Comparison of ENCODE assay signal across 12 cellular contexts in the genomic region with DNA sequence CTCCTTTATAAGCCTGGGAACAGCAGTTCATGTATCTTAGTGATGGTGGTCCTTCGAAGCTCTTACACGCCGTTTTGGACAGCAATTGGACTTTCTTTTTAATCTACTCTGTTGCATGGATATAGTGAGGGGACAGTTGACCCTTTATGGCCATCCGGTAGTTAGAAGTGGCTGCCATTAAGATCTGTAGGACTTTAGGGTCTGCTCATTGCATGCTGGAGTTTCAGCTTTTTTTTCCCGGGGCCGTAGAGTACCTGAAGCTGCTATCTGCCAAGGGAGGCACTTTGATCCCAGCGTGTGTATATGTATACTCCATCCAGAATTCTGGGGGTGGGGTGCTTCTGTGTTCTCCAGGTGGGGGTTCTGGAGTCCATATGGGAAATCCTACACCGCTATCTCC. TPM values are rescaled to one million over a fixed set of nuclear protein-coding genes. Genes with fewer than 3 reads are reported as not detected.
DNase-seq lines count a peak whose midpoint lies in the region; ATAC-seq and TF ChIP-seq lines count a peak whose summit lies in the region.
"Had no signal": no experiment of that assay in that cellular context is flagged by ENCODE, and none has a peak within 500 bp of the region (broad histone marks: within the 10 kb centered on the region; RNA-seq: fewer than 3 reads in every experiment).

No MANE protein-coding gene starts in this region.

- no peak overlapping the region for H2AK5ac ChIP-seq in trophoblast cell (ENCODE audit: low read length)

- H3K27ac ChIP-seq in DOHH2 (ENCODE audit: low read depth, low read length): no peak overlapping the region
- H3K27ac ChIP-seq in trophoblast cell (ENCODE audit: low read depth, low read length): no peak overlapping the region
- H3K27ac ChIP-seq in foreskin keratinocyte: no peak overlapping the region

- no peak overlapping the region for H4K91ac ChIP-seq in trophoblast cell (ENCODE audit: low read depth, low read length)

- H3K9ac ChIP-seq in NT2/D1 (ENCODE audit: insufficient read length, low read depth): peak overlapping the region; percentile 90
- no peak overlapping the region for H3K9ac ChIP-seq in trophoblast cell (ENCODE audit: low read length)

- H4K20me1 ChIP-seq in DOHH2 (ENCODE audit: control insufficient read depth, insufficient read depth, low read depth, low read length): peaks cover 2% of the 10 kb centered on the region; the same call in 1 of the 2 replicates

- no peak overlapping the region for H4K12ac ChIP-seq in trophoblast cell (ENCODE audit: low read depth, low read length)

- TF ChIP-seq CTCF in DOHH2 (IDR thresholded peaks at IDR 0.05; ENCODE audit: low read depth, low read length, poor library complexity, severe bottlenecking): no peak
- no peak for TF ChIP-seq CTCF in fibroblast of the aortic adventitia (IDR thresholded peaks at IDR 0.05; ENCODE audit: insufficient read depth, low read length)
- no peak for TF ChIP-seq CTCF in foreskin keratinocyte (conservative IDR thresholded peaks at IDR 0.05)

- H3K27me3 ChIP-seq in DOHH2 (ENCODE audit: control insufficient read depth, low read length) (no peaks in the 10 kb centered on the region), NT2/D1 (ENCODE audit: insufficient read depth, insufficient read length) (no peaks in the 10 kb centered on the region), trophoblast cell (ENCODE audit: insufficient read depth, low read length) (no peaks in the 10 kb centered on the region), foreskin keratinocyte (no peaks in the 10 kb centered on the region)

- H4K8ac ChIP-seq in trophoblast cell (ENCODE audit: low read depth, low read length): no peak overlapping the region

- H2BK120ac ChIP-seq in trophoblast cell (ENCODE audit: insufficient read depth, low read length, poor library complexity): no peak overlapping the region

- DNase-seq in NT2/D1 (ENCODE audit: low read depth, low spot score): no peak
- no peak for DNase-seq in fibroblast of the aortic adventitia (ENCODE audit: low read depth)
- no peak for DNase-seq in trophoblast cell
- no peak for DNase-seq in DMS79 treated with DMSO at 0.1 percent for 48 hours (lab: John Stamatoyannopoulos, UW)
- no peak for DNase-seq in foreskin keratinocyte
- DNase-seq in NCI-H510A (lab: John Stamatoyannopoulos, UW): no peak
- DNase-seq: effector memory CD8-positive, alpha-beta T cell; NCI-H2029 treated with DMSO at 0.1 percent for 48 hours had no signal

- no peak overlapping the region for H3K18ac ChIP-seq in trophoblast cell (ENCODE audit: low read length)

- no peak overlapping the region for H2BK5ac ChIP-seq in trophoblast cell (ENCODE audit: low read depth, low read length, poor library complexity)

- H3F3A ChIP-seq in DOHH2 (ENCODE audit: control insufficient read depth, insufficient read depth): peaks cover 15% of the 10 kb centered on the region

- H3K79me2 ChIP-seq in DOHH2 (ENCODE audit: control insufficient read depth, low read length) (peaks cover 65% of the 10 kb centered on the region), trophoblast cell (ENCODE audit: control insufficient read depth, insufficient read depth, low read length, poor library complexity) (peaks cover 2% of the 10 kb centered on the region)

- WGBS in trophoblast cell (ENCODE audit: extremely low coverage, insufficient coverage, insufficient read length): no CpG with 5 or more reads among the region's 8 CpGs

- H3K4me3 ChIP-seq in DOHH2 (ENCODE audit: low read length): peak overlapping the region; percentile 99
- peak overlapping the region; percentile 57 for H3K4me3 ChIP-seq in NT2/D1 (ENCODE audit: insufficient read length, low read depth)
- peak overlapping the region; percentile 86 for H3K4me3 ChIP-seq in fibroblast of the aortic adventitia (ENCODE audit: low read depth, low read length)
- H3K4me3 ChIP-seq in trophoblast cell (ENCODE audit: low read depth, low read length): no peak overlapping the region

- H2AFZ ChIP-seq in trophoblast cell (ENCODE audit: insufficient read depth, low read length, poor library complexity): no peak overlapping the region

- no peak overlapping the region for H2BK12ac ChIP-seq in trophoblast cell (ENCODE audit: low read length)

- no peak overlapping the region for H3K14ac ChIP-seq in trophoblast cell (ENCODE audit: low read length)

- H3K4me1 ChIP-seq in DOHH2 (ENCODE audit: control insufficient read depth, low read length) (peaks cover 46% of the 10 kb centered on the region), NT2/D1 (ENCODE audit: insufficient read depth, insufficient read length) (no peaks in the 10 kb centered on the region), trophoblast cell (ENCODE audit: control insufficient read depth in 1 of 2, insufficient read depth in 2 of 2, low read length in 2 of 2) (peaks cover 18 to 26% of the 10 kb centered on the region in 2 experiments), foreskin keratinocyte (peaks cover 6% of the 10 kb centered on the region)

- no peak overlapping the region for H3K4ac ChIP-seq in trophoblast cell (ENCODE audit: low read depth, low read length)

- H3K36me3 ChIP-seq in DOHH2 (ENCODE audit: control insufficient read depth, low read length) (peaks cover 74% of the 10 kb centered on the region), NT2/D1 (ENCODE audit: insufficient read depth, insufficient read length, low read length) (peaks cover 42% of the 10 kb centered on the region), trophoblast cell (ENCODE audit: control insufficient read depth in 1 of 2, insufficient read depth in 2 of 2, low read length in 2 of 2) (peaks cover 9 to 15% of the 10 kb centered on the region in 2 experiments)

- H3K79me1 ChIP-seq in trophoblast cell (ENCODE audit: low read length): peaks cover 19% of the 10 kb centered on the region

- no peaks in the 10 kb centered on the region for H3K9me2 ChIP-seq in DOHH2 (replicated peaks; ENCODE audit: control insufficient read depth, low read length)

- H3K9me3 ChIP-seq in DOHH2 (ENCODE audit: control insufficient read depth, insufficient read depth, low read length) (no peaks in the 10 kb centered on the region), NT2/D1 (ENCODE audit: insufficient read depth, low read length) (no peaks in the 10 kb centered on the region), trophoblast cell (ENCODE audit: insufficient read depth, low read depth, low read length) (no peaks in the 10 kb centered on the region)

- H3K23ac ChIP-seq in trophoblast cell (ENCODE audit: low read length): no peak overlapping the region

- H3K4me2 ChIP-seq in DOHH2 (ENCODE audit: low read length) (peak overlapping the region; percentile 99), trophoblast cell (ENCODE audit: low read length) (peak overlapping the region; percentile 78)

- ATAC-seq in foreskin keratinocyte: no peak
- ATAC-seq in HG03280 (IDR thresholded peaks at IDR 0.05; ENCODE audit: unreplicated experiment): no peak
- ATAC-seq: effector memory CD8-positive, alpha-beta T cell; natural killer cell had no signal

RNA-seq across cellular contexts. Expression of a gene that starts 1.2 kb away (rescaled TPM):
- 6.8 and 11.2 TPM in 2 replicates for total RNA-seq in fibroblast of the aortic adventitia (ENCODE audit: low replicate concordance)
- polyA plus RNA-seq in trophoblast cell (2013): 5.2 and 5.7 TPM in 2 replicates
- total RNA-seq in foreskin keratinocyte: 8.9 and 10.2 TPM in 2 replicates
- 4.8 and 6.6 TPM in 2 replicates for polyA plus RNA-seq in foreskin keratinocyte

RNA-seq across cellular contexts. Expression of a gene that starts 1.7 kb away (rescaled TPM):
- total RNA-seq in fibroblast of the aortic adventitia (ENCODE audit: low replicate concordance): 39.1 and 41.1 TPM in 2 replicates
- 73.2 and 77.1 TPM in 2 replicates for polyA plus RNA-seq in trophoblast cell (2013)
- total RNA-seq in foreskin keratinocyte: 119 and 136 TPM in 2 replicates
- 143 and 146 TPM in 2 replicates for polyA plus RNA-seq in foreskin keratinocyte

RNA-seq across cellular contexts. Expression of a gene that starts 4.2 kb away (rescaled TPM):
- total RNA-seq in fibroblast of the aortic adventitia (ENCODE audit: low replicate concordance) (0.18 TPM in 1 of 2 replicates, not detected in the other), foreskin keratinocyte (0.58 and 0.67 TPM in 2 replicates)
- polyA plus RNA-seq in trophoblast cell (2013): 23.8 and 25.6 TPM in 2 replicates
- 0.65 and 1.3 TPM in 2 replicates for polyA plus RNA-seq in foreskin keratinocyte
- total RNA-seq: G401 had no signal

RNA-seq across cellular contexts. Expression of a gene that starts 25.0 kb away (rescaled TPM):
- total RNA-seq in fibroblast of the aortic adventitia (ENCODE audit: low replicate concordance) (5.7 and 32.1 TPM in 2 replicates), foreskin keratinocyte (4.5 and 6.4 TPM in 2 replicates)
- polyA plus RNA-seq in trophoblast cell (2013): 34.8 and 36.0 TPM in 2 replicates
- polyA plus RNA-seq in foreskin keratinocyte: 2.4 and 2.6 TPM in 2 replicates

RNA-seq across cellular contexts. Expression of a gene that starts 29.6 kb away (rescaled TPM):
- total RNA-seq in fibroblast of the aortic adventitia (ENCODE audit: low replicate concordance) (81.5 and 143 TPM in 2 replicates), foreskin keratinocyte (89.8 and 91.3 TPM in 2 replicates)
- 38.1 and 38.8 TPM in 2 replicates for polyA plus RNA-seq in trophoblast cell (2013)
- polyA plus RNA-seq in foreskin keratinocyte: 66.8 and 76.4 TPM in 2 replicates
